10 cellular contexts compared by ENCODE assay signal in genomic region chrX:38817004-38817703, GRCh38. TPM values are rescaled to one million over a fixed set of nuclear protein-coding genes. Genes with fewer than 3 reads are reported as not detected.
DNase-seq lines count a peak whose midpoint lies in the region; ATAC-seq and TF ChIP-seq lines count a peak whose summit lies in the region.
"Had no signal": no experiment of that assay in that cellular context is flagged by ENCODE, and none has a peak within 500 bp of the region (broad histone marks: within the 10 kb centered on the region; RNA-seq: fewer than 3 reads in every experiment).

No MANE protein-coding gene starts in this region.

- peaks cover 7% of the 10 kb centered on the region in 2 donors for H3K4me1 ChIP-seq in left lung
- H3K4me1 ChIP-seq in gastroesophageal sphincter, result peaks cover 0 to 7% (median 4%) of the 10 kb centered on the region in 3 donors

- H3K27me3 Mint-ChIP-seq in stimulated activated naive CD8-positive, alpha-beta T cell treated with anti-CD3 and anti-CD28 coated beads, Interleukin-15, amount 100 ng/mL, for 72 hours, result no peaks in the 10 kb centered on the region
- H3K27me3 Mint-ChIP-seq in activated T-helper 17 cell treated with anti-CD3 and anti-CD28 coated beads, Interleukin-2, amount 50 U/mL, for 72 hours, result no peaks in the 10 kb centered on the region

- H3K27ac Mint-ChIP-seq in stimulated activated naive CD8-positive, alpha-beta T cell treated with anti-CD3 and anti-CD28 coated beads, Interleukin-15, amount 100 ng/mL, for 72 hours, result peak overlapping the region; percentile 67 to 95
- H3K27ac Mint-ChIP-seq in activated T-helper 17 cell treated with anti-CD3 and anti-CD28 coated beads, Interleukin-2, amount 50 U/mL, for 72 hours, result no peak overlapping the region

- H3K4me3 ChIP-seq in left lung (no peak overlapping the region), gastroesophageal sphincter (no peak overlapping the region)

- H3K36me3 ChIP-seq in left lung (no peaks in the 10 kb centered on the region), gastroesophageal sphincter (no peaks in the 10 kb centered on the region)

- no peaks in the 10 kb centered on the region for H3K36me3 Mint-ChIP-seq in activated T-helper 17 cell treated with anti-CD3 and anti-CD28 coated beads, Interleukin-2, amount 50 U/mL, for 72 hours (ENCODE audit: low read depth)

- 0% methylated on average over 1 of the region's 2 CpGs; no CpG with 5 or more reads in 1 of the 2 donors for WGBS in gastroesophageal sphincter (ENCODE audit: low coverage in 1 of 2), 2 donors

- H3K4me1 Mint-ChIP-seq in stimulated activated naive CD8-positive, alpha-beta T cell treated with anti-CD3 and anti-CD28 coated beads, Interleukin-15, amount 100 ng/mL, for 72 hours, result peaks cover 8% of the 10 kb centered on the region
- peaks cover under 1% of the 10 kb centered on the region for H3K4me1 Mint-ChIP-seq in activated T-helper 17 cell treated with anti-CD3 and anti-CD28 coated beads, Interleukin-2, amount 50 U/mL, for 72 hours

- in situ Hi-C loops in GM13976 (cut with MboI; ENCODE audit: low sequenced_read_pairs, unreplicated experiment), result no loop called here

- no peak for DNase-seq in stimulated activated naive CD8-positive, alpha-beta T cell treated with anti-CD3 and anti-CD28 coated beads, Interleukin-15, amount 100 ng/mL, for 72 hours
- no peak for DNase-seq in stimulated activated naive CD8-positive, alpha-beta T cell treated with anti-CD3 and anti-CD28 coated beads, Interleukin-15, Interleukin-2, amounts not matched to agents 100 U/mL and 50 U/mL, for 24 hours
- DNase-seq in left lung (peak in 1 of 2 donors; percentile 41), GM13976 (ENCODE audit: low spot score) (no peak)
- DNase-seq: cortex of kidney, NCI-H1092 had no signal

- H3K27me3 ChIP-seq in left lung (no peaks in the 10 kb centered on the region), gastroesophageal sphincter (no peaks in the 10 kb centered on the region)

- no peaks in the 10 kb centered on the region for H3K9me3 Mint-ChIP-seq in stimulated activated naive CD8-positive, alpha-beta T cell treated with anti-CD3 and anti-CD28 coated beads, Interleukin-15, amount 100 ng/mL, for 72 hours
- no peaks in the 10 kb centered on the region for H3K9me3 Mint-ChIP-seq in activated T-helper 17 cell treated with anti-CD3 and anti-CD28 coated beads, Interleukin-2, amount 50 U/mL, for 72 hours

- H3K27ac ChIP-seq in left lung (peak overlapping the region; percentile 18 to 58), gastroesophageal sphincter (no peak overlapping the region)

- peak; percentile 54 for ATAC-seq in stimulated activated naive CD8-positive, alpha-beta T cell treated with anti-CD3 and anti-CD28 coated beads, Interleukin-15, amount 100 ng/mL, for 72 hours
- ATAC-seq in stimulated activated naive CD8-positive, alpha-beta T cell treated with anti-CD3 and anti-CD28 coated beads, Interleukin-15, Interleukin-2, amounts not matched to agents 100 U/mL and 50 U/mL, for 24 hours, result no peak
- ATAC-seq in activated T-helper 17 cell treated with anti-CD3 and anti-CD28 coated beads, Interleukin-2, amount 50 U/mL, for 72 hours (replicated peaks), result peak; percentile 53
- ATAC-seq in left lung (peak; percentile 87), GM18519 (IDR thresholded peaks at IDR 0.05; ENCODE audit: low FRiP score, unreplicated experiment) (no peak), gastroesophageal sphincter (no peak), GM21390 (IDR thresholded peaks at IDR 0.05; ENCODE audit: unreplicated experiment) (no peak)

- TF ChIP-seq CTCF in left lung (IDR thresholded peaks at IDR 0.05), result no peak
- no peak for TF ChIP-seq CTCF in GM13976 (IDR thresholded peaks at IDR 0.05; ENCODE audit: borderline replicate concordance, control extremely low read depth, extremely low read depth, insufficient read depth, missing control alignments)
- no peak for TF ChIP-seq CTCF in gastroesophageal sphincter (IDR thresholded peaks at IDR 0.05)

- H3K4me3 Mint-ChIP-seq in stimulated activated naive CD8-positive, alpha-beta T cell treated with anti-CD3 and anti-CD28 coated beads, Interleukin-15, amount 100 ng/mL, for 72 hours, result peak overlapping the region in 1 of 2 donors; percentile 58
- H3K4me3 Mint-ChIP-seq in activated T-helper 17 cell treated with anti-CD3 and anti-CD28 coated beads, Interleukin-2, amount 50 U/mL, for 72 hours, result no peak overlapping the region

- intact Hi-C loops in left lung (cut with DNase I), result no loop called here

- TF ChIP-seq POLR2A in gastroesophageal sphincter (IDR thresholded peaks at IDR 0.05), result no peak

- H3K9me3 ChIP-seq in left lung (no peaks in the 10 kb centered on the region), gastroesophageal sphincter (no peaks in the 10 kb centered on the region)

- no peak for TF ChIP-seq EP300 in gastroesophageal sphincter (IDR thresholded peaks at IDR 0.05)

RNA-seq across cellular contexts. Expression of gene MID1IP1, which starts 15.9 kb away (rescaled TPM):
- total RNA-seq in activated T-helper 17 cell treated with anti-CD3 and anti-CD28 coated beads, Interleukin-2, amount 50 U/mL, for 72 hours, result 10 to 100 TPM; 37.9 to 54.0 TPM
- 10 to 100 TPM; 73.5 to 74.2 TPM for total RNA-seq in left lung
- total RNA-seq in gastroesophageal sphincter, result 10 to 100 TPM; 54.0 to 69.2 (median 56.9) TPM

Comparison
In these comparisons a context has a peak if more than half of its experiments do, and no peak if none do; other contexts are left out.
1. ATAC-seq: peak in stimulated activated naive CD8-positive, alpha-beta T cell treated with anti-CD3 and anti-CD28 coated beads, Interleukin-15, amount 100 ng/mL, for 72 hours (single experiment), activated T-helper 17 cell treated with anti-CD3 and anti-CD28 coated beads, Interleukin-2, amount 50 U/mL, for 72 hours (single experiment) and left lung (single experiment); none in stimulated activated naive CD8-positive, alpha-beta T cell treated with anti-CD3 and anti-CD28 coated beads, Interleukin-15, Interleukin-2, amounts not matched to agents 100 U/mL and 50 U/mL, for 24 hours (single experiment), GM18519 (single experiment), gastroesophageal sphincter (single experiment) and GM21390 (single experiment).
2. H3K27ac ChIP-seq: peak in left lung (2 of 2); none in gastroesophageal sphincter (0 of 4).